19 cellular contexts compared by ENCODE assay signal in genomic region chr11:122721201-122721963, GRCh38.
A peak's percentile ranks its signal among the peaks of the same experiment; 100 is the strongest.
DNase-seq lines count a peak whose midpoint lies in the region; ATAC-seq and TF ChIP-seq lines count a peak whose summit lies in the region.
"Had no signal": no experiment of that assay in that cellular context is flagged by ENCODE, and none has a peak within 500 bp of the region (broad histone marks: within the 10 kb centered on the region; RNA-seq: fewer than 3 reads in every experiment).

No MANE protein-coding gene starts in this region.

- H3K27ac Mint-ChIP-seq in nephron: peak overlapping the region; percentile 71 to 93 (median 86)
- H3K27ac Mint-ChIP-seq: activated B cell treated with CpG ODN at 0.5 μM for 24 hours; activated naive CD4-positive, alpha-beta T cell treated with anti-CD3 and anti-CD28 coated beads, Interleukin-2, amount 50 U/mL, for 72 hours; mesothelial cell of epicardium had no signal

- H3K27ac ChIP-seq in PC-3 (ENCODE audit: low read length): peak overlapping the region; percentile 41
- H3K27ac ChIP-seq in brain microvascular endothelial cell: peak overlapping the region; percentile 92
- H3K27ac ChIP-seq: pancreas, uterus had no signal

- H3K36me3 Mint-ChIP-seq in nephron (ENCODE audit: low read depth): no peaks in the 10 kb centered on the region
- H3K36me3 Mint-ChIP-seq: activated naive CD4-positive, alpha-beta T cell treated with anti-CD3 and anti-CD28 coated beads, Interleukin-2, amount 50 U/mL, for 72 hours; mesothelial cell of epicardium had no signal

- no peak overlapping the region for H3K9ac ChIP-seq in PC-3 (ENCODE audit: low read length)

- intact Hi-C loops in PC-3 (cut with micrococcal nuclease) (no loop called here), mucosa of descending colon (cut with DNase I, micrococcal nuclease) (no loop called here)

- POLR2A ChIA-PET in PC-3 (lab: Charles Lee; ENCODE audit: unreplicated experiment): interaction anchor here (0.5 to 0.6 kb wide), 2 partner anchors 122 to 136 kb away, joined by 3 to 12 read pairs; no protein-coding TSS in a partner anchor

- no peaks in the 10 kb centered on the region for H3K9me2 ChIP-seq in PC-3 (replicated peaks; ENCODE audit: low read length)

- H3F3A ChIP-seq in PC-3 (ENCODE audit: low read length, unreplicated experiment): no peaks in the 10 kb centered on the region

- H3K4me1 ChIP-seq in PC-3 (ENCODE audit: insufficient read depth, low read length) (peaks cover 45% of the 10 kb centered on the region), mucosa of descending colon (ENCODE audit: low read depth) (no peaks in the 10 kb centered on the region)
- H3K4me1 ChIP-seq: pancreas, uterus had no signal

- CTCF ChIA-PET in PC-3 (lab: Charles Lee): interaction anchor here (0.6 kb wide), 1 partner anchor 9 kb away, joined by 3 read pairs; no protein-coding TSS in a partner anchor

- H3K27me3 ChIP-seq in PC-3 (ENCODE audit: low read length) (no peaks in the 10 kb centered on the region), brain microvascular endothelial cell (replicated peaks) (no peaks in the 10 kb centered on the region)
- H3K27me3 ChIP-seq: pancreas, uterus had no signal

- H3K4me3 Mint-ChIP-seq in nephron: peak overlapping the region in 1 of 3 experiments; percentile 30
- H3K4me3 Mint-ChIP-seq: activated B cell treated with CpG ODN at 0.5 μM for 24 hours, mesothelial cell of epicardium had no signal

- DNase-seq in COLO829 (ENCODE audit: low spot score): peak; percentile 84
- DNase-seq in PC-3: no peak
- DNase-seq in brain microvascular endothelial cell: peak; percentile 59
- no peak for DNase-seq in mucosa of descending colon
- DNase-seq in GM13977 (ENCODE audit: low spot score): no peak
- no peak for DNase-seq in activated naive CD4-positive, alpha-beta T cell treated with Interleukin-2 at 50 U/mL for 16 hours
- no peak for DNase-seq in CD1c-positive myeloid dendritic cell (ENCODE audit: extremely low spot score)
- DNase-seq: activated B cell treated with CpG ODN at 0.5 μM for 24 hours; activated T-cell treated with anti-CD3 and anti-CD28 coated beads for 4 hours; C1 segment of cervical spinal cord; glutamatergic neuron; NCI-H187; NCI-H510A; pancreas; stimulated activated naive CD8-positive, alpha-beta T cell treated with anti-CD3 and anti-CD28 coated beads, Interleukin-15, Interleukin-2, amounts not matched to agents 100 U/mL and 50 U/mL, for 24 hours; uterus had no signal

- BruUV-seq in PC-3 (replicated peaks; lab: Mats Ljungman, UMichigan): no TSS peak

- TF ChIP-seq CTCF in PC-3 (conservative IDR thresholded peaks at IDR 0.05; ENCODE audit: low read depth, low read length) (no peak), brain microvascular endothelial cell (IDR thresholded peaks at IDR 0.05; ENCODE audit: low read depth, low read length, missing control alignments) (no peak), nephron (IDR thresholded peaks at IDR 0.05; ENCODE audit: unreplicated experiment in 3 of 3) (no peak), mucosa of descending colon (IDR thresholded peaks at IDR 0.05) (no peak), GM13977 (IDR thresholded peaks at IDR 0.05; ENCODE audit: extremely low read depth, insufficient read depth, missing control alignments) (no peak)

- H3K36me3 ChIP-seq in PC-3 (ENCODE audit: low read depth, low read length) (no peaks in the 10 kb centered on the region), brain microvascular endothelial cell (replicated peaks) (no peaks in the 10 kb centered on the region), mucosa of descending colon (ENCODE audit: low read depth) (no peaks in the 10 kb centered on the region)
- H3K36me3 ChIP-seq: pancreas, uterus had no signal

- no peaks in the 10 kb centered on the region for H3K9me3 Mint-ChIP-seq in nephron
- H3K9me3 Mint-ChIP-seq: activated B cell treated with CpG ODN at 0.5 μM for 24 hours; activated naive CD4-positive, alpha-beta T cell treated with anti-CD3 and anti-CD28 coated beads, Interleukin-2, amount 50 U/mL, for 72 hours; mesothelial cell of epicardium had no signal

- H3K9me3 ChIP-seq in PC-3 (ENCODE audit: low read length) (no peaks in the 10 kb centered on the region), mucosa of descending colon (no peaks in the 10 kb centered on the region)
- H3K9me3 ChIP-seq: pancreas, uterus had no signal

- peaks cover 38% of the 10 kb centered on the region for H3K79me2 ChIP-seq in PC-3 (ENCODE audit: low read length)

- H3K4me1 Mint-ChIP-seq in nephron: peaks cover 40% of the 10 kb centered on the region

- ATAC-seq in PC-3: no peak
- no peak for ATAC-seq in mucosa of descending colon

- peaks cover 4% of the 10 kb centered on the region for H3K27me3 Mint-ChIP-seq in nephron (ENCODE audit: low read depth)

- H2AFZ ChIP-seq in PC-3 (ENCODE audit: low read length): no peak overlapping the region

- H4K20me1 ChIP-seq in PC-3 (ENCODE audit: low read length): no peaks in the 10 kb centered on the region

- in situ Hi-C loops in brain microvascular endothelial cell (cut with HindIII; ENCODE audit: low pct_ligation_motif_present, low sequenced_read_pairs): no loop called here
- in situ Hi-C loops in GM13977 (cut with MboI; ENCODE audit: low pct_unique_long_range_greater_than_20kb, low sequenced_read_pairs, unreplicated experiment): no loop called here

- peak overlapping the region; percentile 27 for H3K4me2 ChIP-seq in PC-3 (ENCODE audit: low read length)

- H3K4me3 ChIP-seq in PC-3 (ENCODE audit: low read length): no peak overlapping the region
- H3K4me3 ChIP-seq in brain microvascular endothelial cell (ENCODE audit: low read depth, low read length): no peak overlapping the region
- no peak overlapping the region for H3K4me3 ChIP-seq in mucosa of descending colon
- H3K4me3 ChIP-seq: pancreas, uterus had no signal

Comparison
In these comparisons a context has a peak if more than half of its experiments do, and no peak if none do; other contexts are left out.
1. DNase-seq: peak in COLO829 (single experiment) and brain microvascular endothelial cell (single experiment); none in PC-3 (single experiment), mucosa of descending colon (0 of 3), GM13977 (single experiment), activated naive CD4-positive, alpha-beta T cell treated with Interleukin-2 at 50 U/mL for 16 hours (single experiment) and CD1c-positive myeloid dendritic cell (single experiment).